ENCODE assay signal across 17 cellular contexts in genomic region chr16:30428055-30428454, GRCh38. TPM values are rescaled to one million over a fixed set of nuclear protein-coding genes. Genes with fewer than 3 reads are reported as not detected.
DNase-seq lines count a peak whose midpoint lies in the region; ATAC-seq, FAIRE-seq and TF ChIP-seq lines count a peak whose summit lies in the region.
"Had no signal": no experiment of that assay in that cellular context is flagged by ENCODE, and none has a peak within 500 bp of the region (broad histone marks: within the 10 kb centered on the region; RNA-seq: fewer than 3 reads in every experiment).

No MANE protein-coding gene starts in this region.

- no peaks in the 10 kb centered on the region for H3K27me3 Mint-ChIP-seq in activated CD8-positive, alpha-beta T cell treated with anti-CD3 and anti-CD28 coated beads, Interleukin-2, amount 10 ng/mL, durations not matched to agents 7 days and 5 days (ENCODE audit: low read depth)
- H3K27me3 Mint-ChIP-seq in type B pancreatic cell: no peaks in the 10 kb centered on the region

- POLR2A ChIA-PET in HepG2 (lab: Yijun Ruan, JAX): no interaction called here
- POLR2A ChIA-PET in activated CD8-positive, alpha-beta T cell treated with anti-CD3 and anti-CD28 coated beads, Interleukin-2, amount 10 ng/mL, durations not matched to agents 7 days and 5 days (lab: Charles Lee): interaction anchor here (2.9 kb wide), 1 partner anchor 44 kb away, joined by 27 read pairs; the partner anchor contains the start of gene ITGAL

- no peak for FAIRE-seq in HepG2 (lab: Jason Lieb, UNC)
- FAIRE-seq: frontal cortex, G401.6, H54, islet of Langerhans, RCC 7860 had no signal

- H3K27me3 ChIP-seq in HepG2 (ENCODE audit: control insufficient read depth in 1 of 2, insufficient read depth in 2 of 2, low read length in 2 of 2) (no peaks in the 10 kb centered on the region), right lobe of liver (no peaks in the 10 kb centered on the region)
- H3K27me3 ChIP-seq: body of pancreas had no signal

- BruUV-seq in HepG2 (replicated peaks; lab: Mats Ljungman, UMichigan): no TSS peak

- H3K4me1 ChIP-seq in HepG2 (ENCODE audit: insufficient read depth, low read length) (peaks cover 42% of the 10 kb centered on the region), right lobe of liver (peaks cover 0 to 12% (median 3%) of the 10 kb centered on the region in 4 donors)

- no peak for DNase-seq in HepG2 (ENCODE audit: low spot score)
- DNase-seq in right lobe of liver: no peak
- DNase-seq in activated CD8-positive, alpha-beta T cell treated with anti-CD3 and anti-CD28 coated beads, Interleukin-2, amount 10 ng/mL, durations not matched to agents 7 days and 5 days: no peak
- no peak for DNase-seq in type B pancreatic cell (ENCODE audit: extremely low spot score, unreplicated experiment)
- no peak for DNase-seq in D341Med (ENCODE audit: low spot score)
- DNase-seq in stimulated activated CD4-positive, alpha-beta T cell treated with anti-CD3 and anti-CD28 coated beads, Interleukin-4, amount 100 ng/mL, for 24 hours: no peak
- DNase-seq: AML-193; body of pancreas; MV-4-11; NCI-H226; stimulated activated CD4-positive, alpha-beta T cell treated with anti-CD3 and anti-CD28 coated beads, Interleukin-1b, Interleukin-23, amount 100 ng/mL, for 48 hours; stimulated activated naive CD4-positive, alpha-beta T cell had no signal

- WGBS in HepG2 (ENCODE audit: low lambda C conversion rate): 98% methylated on average over 4 of the region's 4 CpGs
- 88% methylated on average over 4 of the region's 4 CpGs for WGBS in right lobe of liver (ENCODE audit: insufficient coverage, low coverage, low lambda C conversion rate, missing lambda C conversion rate)

- no peak for TF ChIP-seq RAD21 in HepG2 (CRISPR knock-in tag; IDR thresholded peaks at IDR 0.05)

- ATAC-seq in HepG2: no peak
- no peak for ATAC-seq in right lobe of liver
- ATAC-seq in activated CD8-positive, alpha-beta T cell treated with anti-CD3 and anti-CD28 coated beads, Interleukin-2, amount 10 ng/mL, durations not matched to agents 7 days and 5 days: no peak
- ATAC-seq: body of pancreas had no signal

- H3K4me1 Mint-ChIP-seq in activated CD8-positive, alpha-beta T cell treated with anti-CD3 and anti-CD28 coated beads, Interleukin-2, amount 10 ng/mL, durations not matched to agents 7 days and 5 days (ENCODE audit: low read depth): peaks cover 34% of the 10 kb centered on the region
- peaks cover 14% of the 10 kb centered on the region for H3K4me1 Mint-ChIP-seq in type B pancreatic cell (ENCODE audit: unreplicated experiment)

- in situ Hi-C loops in HepG2 (cut with HindIII; ENCODE audit: extremely low pct_ligation_motif_present, low pct_unique_long_range_greater_than_20kb): no loop called here

- H3K36me3 ChIP-seq in HepG2 (replicated peaks in 1 of 2; ENCODE audit: control insufficient read depth in 1 of 2, insufficient read depth in 2 of 2, low read length in 2 of 2) (peaks cover 24 to 35% of the 10 kb centered on the region in 2 experiments), right lobe of liver (peaks cover 0 to 13% (median 0%) of the 10 kb centered on the region in 4 donors)

- no peak for TF ChIP-seq CTCF in HepG2 (CRISPR knock-in tag; IDR thresholded peaks at IDR 0.05)
- no peak for TF ChIP-seq CTCF in right lobe of liver (IDR thresholded peaks at IDR 0.05)
- no peak for TF ChIP-seq CTCF in type B pancreatic cell (conservative IDR thresholded peaks at IDR 0.05)

- no peaks in the 10 kb centered on the region for H4K20me1 ChIP-seq in HepG2 (ENCODE audit: insufficient read depth, low read length)

- 0 out of 2 replicates have a peak overlapping the region, but pooled peaks have one; percentile 10 for H3K4me2 ChIP-seq in HepG2 (ENCODE audit: low read depth, low read length)

- intact Hi-C loops in HepG2 (cut with micrococcal nuclease; ENCODE audit: unreplicated experiment): no loop called here
- intact Hi-C loops in right lobe of liver (cut with DNase I): loop anchor here in 1 of 2 donors (10.0 kb wide), 1 partner anchor 197 kb away; no protein-coding TSS in a partner anchor

- H3K4me3 ChIP-seq in HepG2 (replicated peaks in 1 of 3; ENCODE audit: insufficient read depth in 1 of 3, low read depth in 2 of 3, low read length in 3 of 3) (no peak overlapping the region), right lobe of liver (no peak overlapping the region)
- H3K4me3 ChIP-seq: body of pancreas had no signal

- H3K27ac ChIP-seq in HepG2 (ENCODE audit: extremely low read length, insufficient read depth, low read length) (no peak overlapping the region), right lobe of liver (no peak overlapping the region)

- peak overlapping the region; percentile 22 for H3K27ac Mint-ChIP-seq in activated CD8-positive, alpha-beta T cell treated with anti-CD3 and anti-CD28 coated beads, Interleukin-2, amount 10 ng/mL, durations not matched to agents 7 days and 5 days
- no peak overlapping the region for H3K27ac Mint-ChIP-seq in type B pancreatic cell

- H3K36me3 Mint-ChIP-seq in activated CD8-positive, alpha-beta T cell treated with anti-CD3 and anti-CD28 coated beads, Interleukin-2, amount 10 ng/mL, durations not matched to agents 7 days and 5 days (ENCODE audit: low read depth): peaks cover 44% of the 10 kb centered on the region
- peaks cover 14% of the 10 kb centered on the region for H3K36me3 Mint-ChIP-seq in type B pancreatic cell

- no peak overlapping the region for H2AFZ ChIP-seq in HepG2 (ENCODE audit: low read length)

- no peak for TF ChIP-seq EP300 in HepG2 (IDR thresholded peaks at IDR 0.05; ENCODE audit: low read depth in 2 of 2, low read length in 2 of 2)
- TF ChIP-seq EP300 in HepG2 (CRISPR knock-in tag; IDR thresholded peaks at IDR 0.05; ENCODE audit: borderline replicate concordance): no peak

- no peaks in the 10 kb centered on the region for H3K9me3 Mint-ChIP-seq in activated CD8-positive, alpha-beta T cell treated with anti-CD3 and anti-CD28 coated beads, Interleukin-2, amount 10 ng/mL, durations not matched to agents 7 days and 5 days (ENCODE audit: insufficient read depth)
- no peaks in the 10 kb centered on the region for H3K9me3 Mint-ChIP-seq in type B pancreatic cell

- peak overlapping the region; percentile 12; the same call in 1 of the 2 replicates for H3K9ac ChIP-seq in HepG2 (ENCODE audit: insufficient read depth, low read depth, low read length)

- CTCF ChIA-PET in HepG2 (lab: Yijun Ruan, JAX; ENCODE audit: low intra/inter-chr PET ratio, low total read pairs): no interaction called here
- CTCF ChIA-PET in activated CD8-positive, alpha-beta T cell treated with anti-CD3 and anti-CD28 coated beads, Interleukin-2, amount 10 ng/mL, durations not matched to agents 7 days and 5 days (lab: Charles Lee): interaction anchor here (1.5 kb wide), 1 partner anchor 19 kb away, joined by 4 read pairs; no protein-coding TSS in a partner anchor

- TF ChIP-seq POLR2A in HepG2 (IDR thresholded peaks at IDR 0.05; ENCODE audit: insufficient read depth in 1 of 2, low read depth in 2 of 2, low read length in 2 of 2): no peak
- no peak for TF ChIP-seq POLR2A in right lobe of liver (IDR thresholded peaks at IDR 0.05)

- H3K9me3 ChIP-seq in HepG2 (ENCODE audit: low read length) (no peaks in the 10 kb centered on the region), right lobe of liver (no peaks in the 10 kb centered on the region)
- H3K9me3 ChIP-seq: body of pancreas had no signal

- H3K4me3 Mint-ChIP-seq in activated CD8-positive, alpha-beta T cell treated with anti-CD3 and anti-CD28 coated beads, Interleukin-2, amount 10 ng/mL, durations not matched to agents 7 days and 5 days: no peak overlapping the region
- H3K4me3 Mint-ChIP-seq in type B pancreatic cell: peak overlapping the region; percentile 41

- peaks cover 26% of the 10 kb centered on the region for H3K79me2 ChIP-seq in HepG2 (ENCODE audit: insufficient read depth, low read length)

RNA-seq across cellular contexts. Expression of gene DCTPP1, which starts 1.8 kb away (rescaled TPM):
- total RNA-seq in HepG2 (2016; rRNA removed; fragmentation: Illumina TruSeq; extraction: Trizol): 74.4 and 105 TPM in 2 replicates
- 44.2 and 47.1 TPM in 2 replicates for total RNA-seq in HepG2 (2016; cell fraction: cytosol; rRNA removed; fragmentation: Illumina TruSeq; extraction: Trizol; ENCODE audit: low read depth)
- 74.5 and 96.6 TPM in 2 replicates for total RNA-seq in HepG2 (2016; cell fraction: insoluble cytoplasmic fraction; rRNA removed; fragmentation: Illumina TruSeq; extraction: Trizol)
- 77.2 and 80.8 TPM in 2 replicates for total RNA-seq in HepG2 (2016; cell fraction: membrane; rRNA removed; fragmentation: Illumina TruSeq; extraction: Trizol)
- 30.8 and 32.7 TPM in 2 replicates for total RNA-seq in HepG2 (2016; cell fraction: nucleus; rRNA removed; fragmentation: Illumina TruSeq; extraction: Trizol)
- polyA plus RNA-seq in HepG2 (2011; rRNA removed): 52.9 and 54.8 TPM in 2 replicates
- 58.6 and 70.5 TPM in 2 replicates for polyA plus RNA-seq in HepG2 (2011; cell fraction: cytosol; rRNA removed)
- 16.9 and 17.1 TPM in 2 replicates for polyA plus RNA-seq in HepG2 (2011; cell fraction: nucleus; rRNA removed)
- polyA plus RNA-seq in HepG2 (2012): 49.0 and 54.0 TPM in 2 replicates
- 63.8 and 69.5 TPM in 2 replicates for polyA plus RNA-seq in HepG2 (2016; cell fraction: cytosol; fragmentation: Illumina TruSeq; extraction: Trizol; ENCODE audit: low read depth)
- 138 and 146 TPM in 2 replicates for polyA plus RNA-seq in HepG2 (2016; cell fraction: insoluble cytoplasmic fraction; fragmentation: Illumina TruSeq; extraction: Trizol; ENCODE audit: low read depth)
- polyA plus RNA-seq in HepG2 (2016; cell fraction: membrane; fragmentation: Illumina TruSeq; extraction: Trizol; ENCODE audit: low read depth): 69.5 and 71.6 TPM in 2 replicates
- 49.9 and 56.9 TPM in 2 replicates for polyA plus RNA-seq in HepG2 (2016; cell fraction: nucleus; fragmentation: Illumina TruSeq; extraction: Trizol; ENCODE audit: insufficient read depth, low read depth)
- polyA minus RNA-seq in HepG2 (2011; rRNA and poly(A)+ RNA removed; ENCODE audit: low replicate concordance): 36.0 and 50.1 TPM in 2 replicates
- polyA minus RNA-seq in HepG2 (2011; cell fraction: cytosol; rRNA and poly(A)+ RNA removed): 16.2 and 24.3 TPM in 2 replicates
- 5.3 and 7.0 TPM in 2 replicates for polyA minus RNA-seq in HepG2 (2011; cell fraction: nucleus; rRNA and poly(A)+ RNA removed)
- 10 to 100 TPM; 10.0 to 17.9 (median 13.9) TPM for total RNA-seq in right lobe of liver
- total RNA-seq in activated CD8-positive, alpha-beta T cell treated with anti-CD3 and anti-CD28 coated beads, Interleukin-2, amount 10 ng/mL, durations not matched to agents 7 days and 5 days: 10 to 100 TPM; 87.3 to 92.8 TPM
- total RNA-seq in type B pancreatic cell (ENCODE audit: low replicate concordance): 41.8 and 62.1 TPM in 2 replicates

RNA-seq across cellular contexts. Expression of gene SEPHS2, which starts 17.6 kb away (rescaled TPM):
- total RNA-seq in HepG2 (2016; rRNA removed; fragmentation: Illumina TruSeq; extraction: Trizol) (20.7 and 56.3 TPM in 2 replicates), right lobe of liver (100 to 1,000 TPM; 157 to 228 (median 205) TPM), type B pancreatic cell (ENCODE audit: low replicate concordance) (58.6 and 84.8 TPM in 2 replicates)
- total RNA-seq in HepG2 (2016; cell fraction: cytosol; rRNA removed; fragmentation: Illumina TruSeq; extraction: Trizol; ENCODE audit: low read depth): 5.7 and 7.2 TPM in 2 replicates
- total RNA-seq in HepG2 (2016; cell fraction: insoluble cytoplasmic fraction; rRNA removed; fragmentation: Illumina TruSeq; extraction: Trizol): 20.6 and 53.3 TPM in 2 replicates
- 32.0 TPM in 2 replicates for total RNA-seq in HepG2 (2016; cell fraction: membrane; rRNA removed; fragmentation: Illumina TruSeq; extraction: Trizol)
- total RNA-seq in HepG2 (2016; cell fraction: nucleus; rRNA removed; fragmentation: Illumina TruSeq; extraction: Trizol): 20.1 and 22.8 TPM in 2 replicates
- polyA plus RNA-seq in HepG2 (2011; rRNA removed): 127 and 128 TPM in 2 replicates
- polyA plus RNA-seq in HepG2 (2011; cell fraction: cytosol; rRNA removed): 115 and 145 TPM in 2 replicates
- polyA plus RNA-seq in HepG2 (2011; cell fraction: nucleus; rRNA removed): 36.6 and 44.5 TPM in 2 replicates
- 130 and 170 TPM in 2 replicates for polyA plus RNA-seq in HepG2 (2012)
- 14.0 and 14.5 TPM in 2 replicates for polyA plus RNA-seq in HepG2 (2016; cell fraction: cytosol; fragmentation: Illumina TruSeq; extraction: Trizol; ENCODE audit: low read depth)
- 225 and 237 TPM in 2 replicates for polyA plus RNA-seq in HepG2 (2016; cell fraction: insoluble cytoplasmic fraction; fragmentation: Illumina TruSeq; extraction: Trizol; ENCODE audit: low read depth)
- polyA plus RNA-seq in HepG2 (2016; cell fraction: membrane; fragmentation: Illumina TruSeq; extraction: Trizol; ENCODE audit: low read depth): 54.8 and 58.5 TPM in 2 replicates
- polyA plus RNA-seq in HepG2 (2016; cell fraction: nucleus; fragmentation: Illumina TruSeq; extraction: Trizol; ENCODE audit: insufficient read depth, low read depth): 101 TPM in 2 replicates
- 28.5 and 84.7 TPM in 2 replicates for polyA minus RNA-seq in HepG2 (2011; rRNA and poly(A)+ RNA removed; ENCODE audit: low replicate concordance)
- 65.0 and 74.5 TPM in 2 replicates for polyA minus RNA-seq in HepG2 (2011; cell fraction: cytosol; rRNA and poly(A)+ RNA removed)
- polyA minus RNA-seq in HepG2 (2011; cell fraction: nucleus; rRNA and poly(A)+ RNA removed): 38.4 and 44.4 TPM in 2 replicates
- 10 to 100 TPM; 64.6 to 68.7 TPM for total RNA-seq in activated CD8-positive, alpha-beta T cell treated with anti-CD3 and anti-CD28 coated beads, Interleukin-2, amount 10 ng/mL, durations not matched to agents 7 days and 5 days

RNA-seq across cellular contexts. Expression of gene ZNF771, which starts 20.6 kb away (rescaled TPM):
- total RNA-seq in HepG2 (2016; rRNA removed; fragmentation: Illumina TruSeq; extraction: Trizol) (10.9 and 11.8 TPM in 2 replicates), right lobe of liver (10 to 100 TPM in 3 of 6 experiments, 1 to 10 TPM in 3; 3.9 to 11.3 (median 9.6) TPM), type B pancreatic cell (ENCODE audit: low replicate concordance) (4.7 and 15.5 TPM in 2 replicates)
- total RNA-seq in HepG2 (2016; cell fraction: cytosol; rRNA removed; fragmentation: Illumina TruSeq; extraction: Trizol; ENCODE audit: low read depth): 8.8 and 9.7 TPM in 2 replicates
- 9.0 and 10.5 TPM in 2 replicates for total RNA-seq in HepG2 (2016; cell fraction: insoluble cytoplasmic fraction; rRNA removed; fragmentation: Illumina TruSeq; extraction: Trizol)
- 14.5 and 14.9 TPM in 2 replicates for total RNA-seq in HepG2 (2016; cell fraction: membrane; rRNA removed; fragmentation: Illumina TruSeq; extraction: Trizol)
- total RNA-seq in HepG2 (2016; cell fraction: nucleus; rRNA removed; fragmentation: Illumina TruSeq; extraction: Trizol): 5.7 and 6.4 TPM in 2 replicates
- 5.0 and 5.4 TPM in 2 replicates for polyA plus RNA-seq in HepG2 (2011; rRNA removed)
- 6.7 and 15.5 TPM in 2 replicates for polyA plus RNA-seq in HepG2 (2011; cell fraction: cytosol; rRNA removed)
- 11.2 and 15.1 TPM in 2 replicates for polyA plus RNA-seq in HepG2 (2011; cell fraction: nucleus; rRNA removed)
- 2.3 and 2.7 TPM in 2 replicates for polyA plus RNA-seq in HepG2 (2012)
- polyA plus RNA-seq in HepG2 (2016; cell fraction: cytosol; fragmentation: Illumina TruSeq; extraction: Trizol; ENCODE audit: low read depth): 8.8 and 9.4 TPM in 2 replicates
- polyA plus RNA-seq in HepG2 (2016; cell fraction: insoluble cytoplasmic fraction; fragmentation: Illumina TruSeq; extraction: Trizol; ENCODE audit: low read depth): 8.3 and 10.8 TPM in 2 replicates
- polyA plus RNA-seq in HepG2 (2016; cell fraction: membrane; fragmentation: Illumina TruSeq; extraction: Trizol; ENCODE audit: low read depth): 10.9 and 11.1 TPM in 2 replicates
- polyA plus RNA-seq in HepG2 (2016; cell fraction: nucleus; fragmentation: Illumina TruSeq; extraction: Trizol; ENCODE audit: insufficient read depth, low read depth): 9.1 and 10.0 TPM in 2 replicates
- 4.1 and 9.1 TPM in 2 replicates for polyA minus RNA-seq in HepG2 (2011; rRNA and poly(A)+ RNA removed; ENCODE audit: low replicate concordance)
- polyA minus RNA-seq in HepG2 (2011; cell fraction: cytosol; rRNA and poly(A)+ RNA removed): 4.6 and 5.6 TPM in 2 replicates
- polyA minus RNA-seq in HepG2 (2011; cell fraction: nucleus; rRNA and poly(A)+ RNA removed): 5.3 and 5.4 TPM in 2 replicates
- total RNA-seq in activated CD8-positive, alpha-beta T cell treated with anti-CD3 and anti-CD28 coated beads, Interleukin-2, amount 10 ng/mL, durations not matched to agents 7 days and 5 days: 1 to 10 TPM; 3.3 to 3.9 TPM

RNA-seq across cellular contexts. Expression of gene ZNF48, which starts 32.8 kb away (rescaled TPM):
- total RNA-seq in HepG2 (2016; rRNA removed; fragmentation: Illumina TruSeq; extraction: Trizol) (10.9 and 12.3 TPM in 2 replicates), right lobe of liver (1 to 10 TPM; 2.9 to 4.3 (median 3.9) TPM), type B pancreatic cell (ENCODE audit: low replicate concordance) (14.5 and 21.1 TPM in 2 replicates)
- 2.3 and 2.9 TPM in 2 replicates for total RNA-seq in HepG2 (2016; cell fraction: cytosol; rRNA removed; fragmentation: Illumina TruSeq; extraction: Trizol; ENCODE audit: low read depth)
- total RNA-seq in HepG2 (2016; cell fraction: insoluble cytoplasmic fraction; rRNA removed; fragmentation: Illumina TruSeq; extraction: Trizol): 10.9 and 12.6 TPM in 2 replicates
- total RNA-seq in HepG2 (2016; cell fraction: membrane; rRNA removed; fragmentation: Illumina TruSeq; extraction: Trizol): 8.8 and 8.9 TPM in 2 replicates
- total RNA-seq in HepG2 (2016; cell fraction: nucleus; rRNA removed; fragmentation: Illumina TruSeq; extraction: Trizol): 5.4 and 7.9 TPM in 2 replicates
- 9.9 and 11.7 TPM in 2 replicates for polyA plus RNA-seq in HepG2 (2011; rRNA removed)
- 7.8 and 10.1 TPM in 2 replicates for polyA plus RNA-seq in HepG2 (2011; cell fraction: cytosol; rRNA removed)
- 9.4 and 11.4 TPM in 2 replicates for polyA plus RNA-seq in HepG2 (2011; cell fraction: nucleus; rRNA removed)
- 7.7 and 10.5 TPM in 2 replicates for polyA plus RNA-seq in HepG2 (2012)
- 2.1 and 2.6 TPM in 2 replicates for polyA plus RNA-seq in HepG2 (2016; cell fraction: cytosol; fragmentation: Illumina TruSeq; extraction: Trizol; ENCODE audit: low read depth)
- 11.0 and 11.9 TPM in 2 replicates for polyA plus RNA-seq in HepG2 (2016; cell fraction: insoluble cytoplasmic fraction; fragmentation: Illumina TruSeq; extraction: Trizol; ENCODE audit: low read depth)
- 5.4 and 6.0 TPM in 2 replicates for polyA plus RNA-seq in HepG2 (2016; cell fraction: membrane; fragmentation: Illumina TruSeq; extraction: Trizol; ENCODE audit: low read depth)
- polyA plus RNA-seq in HepG2 (2016; cell fraction: nucleus; fragmentation: Illumina TruSeq; extraction: Trizol; ENCODE audit: insufficient read depth, low read depth): 11.3 and 12.2 TPM in 2 replicates
- polyA minus RNA-seq in HepG2 (2011; rRNA and poly(A)+ RNA removed; ENCODE audit: low replicate concordance): 7.6 and 12.0 TPM in 2 replicates
- 4.8 and 5.3 TPM in 2 replicates for polyA minus RNA-seq in HepG2 (2011; cell fraction: cytosol; rRNA and poly(A)+ RNA removed)
- 4.1 and 5.0 TPM in 2 replicates for polyA minus RNA-seq in HepG2 (2011; cell fraction: nucleus; rRNA and poly(A)+ RNA removed)
- 10 to 100 TPM; 13.5 to 13.8 TPM for total RNA-seq in activated CD8-positive, alpha-beta T cell treated with anti-CD3 and anti-CD28 coated beads, Interleukin-2, amount 10 ng/mL, durations not matched to agents 7 days and 5 days

RNA-seq across cellular contexts. Expression of gene ITGAL, which starts 44.5 kb away (rescaled TPM):
- 0.51 and 0.86 TPM in 2 replicates for total RNA-seq in HepG2 (2016; rRNA removed; fragmentation: Illumina TruSeq; extraction: Trizol)
- not detected in 2 replicates for total RNA-seq in HepG2 (2016; cell fraction: cytosol; rRNA removed; fragmentation: Illumina TruSeq; extraction: Trizol; ENCODE audit: low read depth)
- total RNA-seq in HepG2 (2016; cell fraction: insoluble cytoplasmic fraction; rRNA removed; fragmentation: Illumina TruSeq; extraction: Trizol): 0.64 and 0.87 TPM in 2 replicates
- 0.07 and 0.37 TPM in 2 replicates for total RNA-seq in HepG2 (2016; cell fraction: membrane; rRNA removed; fragmentation: Illumina TruSeq; extraction: Trizol)
- 0.25 and 0.41 TPM in 2 replicates for total RNA-seq in HepG2 (2016; cell fraction: nucleus; rRNA removed; fragmentation: Illumina TruSeq; extraction: Trizol)
- polyA plus RNA-seq in HepG2 (2011; rRNA removed): 1.2 TPM in 2 replicates
- 0.68 and 0.87 TPM in 2 replicates for polyA plus RNA-seq in HepG2 (2011; cell fraction: cytosol; rRNA removed)
- 2.5 and 3.3 TPM in 2 replicates for polyA plus RNA-seq in HepG2 (2011; cell fraction: nucleus; rRNA removed)
- 1.2 and 4.8 TPM in 2 replicates for polyA plus RNA-seq in HepG2 (2012)
- polyA plus RNA-seq in HepG2 (2016; cell fraction: cytosol; fragmentation: Illumina TruSeq; extraction: Trizol; ENCODE audit: low read depth): not detected in 2 replicates
- 0.24 and 0.47 TPM in 2 replicates for polyA plus RNA-seq in HepG2 (2016; cell fraction: insoluble cytoplasmic fraction; fragmentation: Illumina TruSeq; extraction: Trizol; ENCODE audit: low read depth)
- polyA plus RNA-seq in HepG2 (2016; cell fraction: membrane; fragmentation: Illumina TruSeq; extraction: Trizol; ENCODE audit: low read depth): 0.11 and 0.35 TPM in 2 replicates
- 0.37 and 0.96 TPM in 2 replicates for polyA plus RNA-seq in HepG2 (2016; cell fraction: nucleus; fragmentation: Illumina TruSeq; extraction: Trizol; ENCODE audit: insufficient read depth, low read depth)
- polyA minus RNA-seq in HepG2 (2011; rRNA and poly(A)+ RNA removed; ENCODE audit: low replicate concordance): 0.16 and 1.6 TPM in 2 replicates
- polyA minus RNA-seq in HepG2 (2011; cell fraction: cytosol; rRNA and poly(A)+ RNA removed): 0.40 and 1.1 TPM in 2 replicates
- 1.4 and 3.9 TPM in 2 replicates for polyA minus RNA-seq in HepG2 (2011; cell fraction: nucleus; rRNA and poly(A)+ RNA removed)
- 10 to 100 TPM in 4 of 6 experiments, 1 to 10 TPM in 2; 7.3 to 12.4 (median 10.2) TPM for total RNA-seq in right lobe of liver
- total RNA-seq in activated CD8-positive, alpha-beta T cell treated with anti-CD3 and anti-CD28 coated beads, Interleukin-2, amount 10 ng/mL, durations not matched to agents 7 days and 5 days: 100 to 1,000 TPM; 458 to 471 TPM
- total RNA-seq in type B pancreatic cell (ENCODE audit: low replicate concordance): 0.33 and 0.48 TPM in 2 replicates
